In genomic region chr3:72999971-73000370, GRCh38 we compare ENCODE assay signal across 9 cellular contexts. TPM values are rescaled to one million over a fixed set of nuclear protein-coding genes. Genes with fewer than 3 reads are reported as not detected.
DNase-seq lines count a peak whose midpoint lies in the region; ATAC-seq and TF ChIP-seq lines count a peak whose summit lies in the region.
"Had no signal": no experiment of that assay in that cellular context is flagged by ENCODE, and none has a peak within 500 bp of the region (broad histone marks: within the 10 kb centered on the region; RNA-seq: fewer than 3 reads in every experiment).

No MANE protein-coding gene starts in this region.

- H3K79me1 ChIP-seq in mesendoderm (ENCODE audit: low read length), result no peaks in the 10 kb centered on the region

- H3K4me2 ChIP-seq in BLaER1, result peak overlapping the region; percentile 89
- H3K4me2 ChIP-seq in mesendoderm (ENCODE audit: low read length), result peak overlapping the region; percentile 51

- H3K9me3 ChIP-seq in BLaER1, result no peaks in the 10 kb centered on the region
- no peaks in the 10 kb centered on the region for H3K9me3 ChIP-seq in transverse colon
- H3K9me3 ChIP-seq in prostate gland, result no peaks in the 10 kb centered on the region

- no peaks in the 10 kb centered on the region for H3K9me3 Mint-ChIP-seq in activated naive CD8-positive, alpha-beta T cell treated with anti-CD3 and anti-CD28 coated beads, Interleukin-2, amount 10 ng/mL, durations not matched to agents 7 days and 5 days

- no peak overlapping the region for H2BK15ac ChIP-seq in mesendoderm (replicated peaks; ENCODE audit: low read depth)

- H4K20me1 ChIP-seq in BLaER1, result peaks cover 76% of the 10 kb centered on the region

- POLR2A ChIA-PET in activated naive CD8-positive, alpha-beta T cell treated with anti-CD3 and anti-CD28 coated beads, Interleukin-2, amount 10 ng/mL, durations not matched to agents 7 days and 5 days (lab: Charles Lee), result interaction anchor here (0.8 kb wide), 1 partner anchor 57 kb away, joined by 3 read pairs; no protein-coding TSS in a partner anchor

- ATAC-seq in activated naive CD8-positive, alpha-beta T cell treated with anti-CD3 and anti-CD28 coated beads, Interleukin-2, amount 10 ng/mL, durations not matched to agents 7 days and 5 days (ENCODE audit: low read depth), result no peak
- ATAC-seq in HG02981 (IDR thresholded peaks at IDR 0.05; ENCODE audit: unreplicated experiment) (no peak), GM21528 (IDR thresholded peaks at IDR 0.05; ENCODE audit: low FRiP score, unreplicated experiment) (no peak)

- H4K5ac ChIP-seq in mesendoderm (ENCODE audit: low read length), result no peak overlapping the region

- H3K27me3 Mint-ChIP-seq in activated naive CD8-positive, alpha-beta T cell treated with anti-CD3 and anti-CD28 coated beads, Interleukin-2, amount 10 ng/mL, durations not matched to agents 7 days and 5 days, result no peaks in the 10 kb centered on the region

- TF ChIP-seq POLR2A in transverse colon (IDR thresholded peaks at IDR 0.05) (no peak), prostate gland (IDR thresholded peaks at IDR 0.05) (no peak)

- peaks cover 39% of the 10 kb centered on the region for H3K4me1 Mint-ChIP-seq in activated naive CD8-positive, alpha-beta T cell treated with anti-CD3 and anti-CD28 coated beads, Interleukin-2, amount 10 ng/mL, durations not matched to agents 7 days and 5 days

- peak overlapping the region; percentile 95 for H3K4me3 Mint-ChIP-seq in activated naive CD8-positive, alpha-beta T cell treated with anti-CD3 and anti-CD28 coated beads, Interleukin-2, amount 10 ng/mL, durations not matched to agents 7 days and 5 days

- no peak for TF ChIP-seq EP300 in transverse colon (IDR thresholded peaks at IDR 0.05; ENCODE audit: low read depth)

- no peak overlapping the region for H3K4ac ChIP-seq in mesendoderm (ENCODE audit: low read depth, low read length)

- H3K4me1 ChIP-seq in BLaER1, result peaks cover 46% of the 10 kb centered on the region
- H3K4me1 ChIP-seq in mesendoderm (ENCODE audit: control insufficient read depth, low read depth, low read length), result no peaks in the 10 kb centered on the region
- H3K4me1 ChIP-seq in transverse colon, result peaks cover 23 to 72% (median 45%) of the 10 kb centered on the region in 4 donors
- H3K4me1 ChIP-seq in prostate gland (replicated peaks), result peaks cover 4% of the 10 kb centered on the region

- peak overlapping the region; percentile 94; the same call in 1 of the 2 replicates for H3K4me3 ChIP-seq in BLaER1
- H3K4me3 ChIP-seq in HFF-Myc (replicated peaks; ENCODE audit: low read depth, low read length), result peak overlapping the region; percentile 85
- H3K4me3 ChIP-seq in mesendoderm (ENCODE audit: low read length), result no peak overlapping the region
- peak overlapping the region in 1 of 4 donors; percentile 76 for H3K4me3 ChIP-seq in transverse colon
- no peak overlapping the region for H3K4me3 ChIP-seq in prostate gland

- peaks cover 75% of the 10 kb centered on the region for H3K79me2 ChIP-seq in mesendoderm (ENCODE audit: control insufficient read depth, insufficient read depth, low read length)

- DNase-seq in HFF-Myc (ENCODE audit: extremely low read depth, low read depth), result no peak
- no peak for DNase-seq in activated naive CD8-positive, alpha-beta T cell treated with anti-CD3 and anti-CD28 coated beads, Interleukin-2, amount 10 ng/mL, durations not matched to agents 7 days and 5 days
- no peak for DNase-seq in mesendoderm
- no peak for DNase-seq in transverse colon
- DNase-seq in prostate gland (ENCODE audit: low spot score), result no peak
- DNase-seq: GOT3 had no signal

- peak overlapping the region; percentile 60 for H3K23ac ChIP-seq in mesendoderm (ENCODE audit: low read length)

- H3K56ac ChIP-seq in mesendoderm (ENCODE audit: low read length), result peak overlapping the region; percentile 69

- in situ Hi-C loops in transverse colon (cut with MboI; ENCODE audit: low pct_ligation_motif_present in 1 of 4, low pct_unique_long_range_greater_than_20kb in 1 of 4, low sequenced_read_pairs in 3 of 4), result no loop called here

- no peak overlapping the region for H4K8ac ChIP-seq in mesendoderm (ENCODE audit: low read depth, low read length)

- H3K18ac ChIP-seq in mesendoderm (ENCODE audit: low read length), result no peak overlapping the region

- TF ChIP-seq CTCF in HFF-Myc (IDR thresholded peaks at IDR 0.05; ENCODE audit: low read depth, low read length, missing control alignments) (no peak), transverse colon (IDR thresholded peaks at IDR 0.05) (no peak), prostate gland (IDR thresholded peaks at IDR 0.05) (no peak)

- no peak overlapping the region for H3K9ac ChIP-seq in BLaER1
- peak overlapping the region; percentile 53 for H3K9ac ChIP-seq in mesendoderm (ENCODE audit: low read length)

- peaks cover 44% of the 10 kb centered on the region for H3K36me3 Mint-ChIP-seq in activated naive CD8-positive, alpha-beta T cell treated with anti-CD3 and anti-CD28 coated beads, Interleukin-2, amount 10 ng/mL, durations not matched to agents 7 days and 5 days

- intact Hi-C loops in transverse colon (cut with DNase I; ENCODE audit: low total_unique reads), result loop anchor here (5.0 kb wide), 2 partner anchors 153 to 1798 kb away; partner anchors contain the start of gene SHQ1
- intact Hi-C loops in prostate gland (cut with DNase I), result loop anchor here (5.0 kb wide), 2 partner anchors 113 to 153 kb away; partner anchors contain the start of genes GXYLT2 and SHQ1

- H2AK5ac ChIP-seq in mesendoderm (ENCODE audit: low read length), result no peak overlapping the region

- no peak overlapping the region for H2BK5ac ChIP-seq in mesendoderm (ENCODE audit: low read length)

- no peak overlapping the region for H2BK120ac ChIP-seq in mesendoderm (ENCODE audit: low read depth, low read length)

- H3K27me3 ChIP-seq in BLaER1, result no peaks in the 10 kb centered on the region
- H3K27me3 ChIP-seq in mesendoderm (ENCODE audit: insufficient read depth, low read length, poor library complexity), result no peaks in the 10 kb centered on the region
- no peaks in the 10 kb centered on the region for H3K27me3 ChIP-seq in transverse colon
- H3K27me3 ChIP-seq in prostate gland (replicated peaks; ENCODE audit: insufficient read depth), result no peaks in the 10 kb centered on the region

- peak overlapping the region; percentile 59 for H3K27ac Mint-ChIP-seq in activated naive CD8-positive, alpha-beta T cell treated with anti-CD3 and anti-CD28 coated beads, Interleukin-2, amount 10 ng/mL, durations not matched to agents 7 days and 5 days

- WGBS in mesendoderm (ENCODE audit: extremely low coverage, insufficient coverage, low lambda C conversion rate), result no CpG with 5 or more reads among the region's 2 CpGs
- WGBS in transverse colon (ENCODE audit: low coverage in 1 of 2), 2 donors, result 20 to 29% methylated on average over 1 to 2 of the region's 2 CpGs
- WGBS in prostate gland, result 41% methylated on average over 2 of the region's 2 CpGs

- H3K27ac ChIP-seq in BLaER1 (no peak overlapping the region), mesendoderm (ENCODE audit: low read depth, low read length) (no peak overlapping the region), transverse colon (no peak overlapping the region), prostate gland (no peak overlapping the region)

- peaks cover 68% of the 10 kb centered on the region for H3K36me3 ChIP-seq in BLaER1
- H3K36me3 ChIP-seq in mesendoderm (ENCODE audit: control insufficient read depth, insufficient read depth, low read length), result no peaks in the 10 kb centered on the region
- H3K36me3 ChIP-seq in transverse colon, result peaks cover 0 to 13% (median 0%) of the 10 kb centered on the region in 4 donors
- H3K36me3 ChIP-seq in prostate gland, result no peaks in the 10 kb centered on the region

RNA-seq across cellular contexts. Expression of gene PPP4R2, which starts 3.4 kb away (rescaled TPM):
- total RNA-seq in activated naive CD8-positive, alpha-beta T cell treated with anti-CD3 and anti-CD28 coated beads, Interleukin-2, amount 10 ng/mL, durations not matched to agents 7 days and 5 days, result 10 to 100 TPM; 66.3 to 72.0 TPM
- polyA plus RNA-seq in mesendoderm (2013, experiment 1 of 2), result 63.4 TPM
- 61.6 TPM for polyA plus RNA-seq in mesendoderm (2013, experiment 2 of 2)
- total RNA-seq in transverse colon (10 to 100 TPM; 14.5 to 55.6 (median 36.9) TPM), prostate gland (10 to 100 TPM; 29.6 to 41.8 TPM)

Comparison
In these comparisons a context has a peak if more than half of its experiments do, and no peak if none do; other contexts are left out.
1. H3K4me3 ChIP-seq: peak in BLaER1 (single experiment) and HFF-Myc (single experiment); none in mesendoderm (single experiment) and prostate gland (0 of 2).